8 cellular contexts compared by ENCODE assay signal in genomic region chr10:71713135-71714040, GRCh38. TPM values are rescaled to one million over a fixed set of nuclear protein-coding genes. Genes with fewer than 3 reads are reported as not detected.
DNase-seq lines count a peak whose midpoint lies in the region; ATAC-seq and TF ChIP-seq lines count a peak whose summit lies in the region.

No MANE protein-coding gene starts in this region.

- H3K4me3 Mint-ChIP-seq in activated CD8-positive, alpha-beta T cell treated with anti-CD3 and anti-CD28 coated beads for 36 hours: peak overlapping the region; percentile 70

- intact Hi-C loops in A673 (cut with micrococcal nuclease; ENCODE audit: unreplicated experiment): no loop called here
- intact Hi-C loops in activated CD8-positive, alpha-beta T cell treated with anti-CD3 and anti-CD28 coated beads for 36 hours (cut with micrococcal nuclease): no loop called here

- no peaks in the 10 kb centered on the region for H3K27me3 Mint-ChIP-seq in activated CD8-positive, alpha-beta T cell treated with anti-CD3 and anti-CD28 coated beads for 36 hours

- H3K36me3 ChIP-seq in A673 (ENCODE audit: insufficient read depth, low read length, poor library complexity, severe bottlenecking) (no peaks in the 10 kb centered on the region), urinary bladder (ENCODE audit: insufficient read depth) (no peaks in the 10 kb centered on the region), HAP-1 (replicated peaks) (no peaks in the 10 kb centered on the region)

- H3K9me3 Mint-ChIP-seq in activated CD8-positive, alpha-beta T cell treated with anti-CD3 and anti-CD28 coated beads for 36 hours: no peaks in the 10 kb centered on the region

- peaks cover 8% of the 10 kb centered on the region for H3K4me1 ChIP-seq in A673 (ENCODE audit: insufficient read depth, low read length, poor library complexity, severe bottlenecking)
- H3K4me1 ChIP-seq in urinary bladder (ENCODE audit: insufficient read depth): peaks cover 6% of the 10 kb centered on the region
- no peaks in the 10 kb centered on the region for H3K4me1 ChIP-seq in HAP-1

- WGBS in urinary bladder: 7% methylated on average over 13 of the region's 13 CpGs

- POLR2A ChIA-PET in A673 (lab: Charles Lee; ENCODE audit: low non-redundant PET): interaction anchor here (0.7 kb wide), 1 partner anchor 406 kb away, joined by 3 read pairs; no protein-coding TSS in a partner anchor
- POLR2A ChIA-PET in activated CD8-positive, alpha-beta T cell treated with anti-CD3 and anti-CD28 coated beads for 36 hours (lab: Charles Lee): interaction anchor here (0.9 to 7.5 kb wide), 13 partner anchors 8 to 100 kb away, joined by 3 to 65 read pairs (median 6); partner anchors contain the start of gene VSIR

- in situ Hi-C loops in HAP-1 (cut with MboI; ENCODE audit: low sequenced_read_pairs): no loop called here

- peak overlapping the region; percentile 96 for H3K27ac Mint-ChIP-seq in activated CD8-positive, alpha-beta T cell treated with anti-CD3 and anti-CD28 coated beads for 36 hours

- ATAC-seq in activated CD8-positive, alpha-beta T cell treated with anti-CD3 and anti-CD28 coated beads for 36 hours: peak; percentile 61

- H3K9me3 ChIP-seq in A673 (ENCODE audit: low read depth, low read length, poor library complexity, severe bottlenecking) (no peaks in the 10 kb centered on the region), HAP-1 (no peaks in the 10 kb centered on the region)

- no peaks in the 10 kb centered on the region for H3K36me3 Mint-ChIP-seq in activated CD8-positive, alpha-beta T cell treated with anti-CD3 and anti-CD28 coated beads for 36 hours (ENCODE audit: low read depth)

- no peak for DNase-seq in A673 (ENCODE audit: low spot score)
- DNase-seq in HL-60 (ENCODE audit: low read depth in 1 of 2, low spot score in 1 of 2): peak; percentile 91
- peak; percentile 61 for DNase-seq in activated CD8-positive, alpha-beta T cell treated with anti-CD3 and anti-CD28 coated beads for 36 hours
- peak; percentile 91 for DNase-seq in fibroblast of gingiva (ENCODE audit: low read depth)
- peak; percentile 86 for DNase-seq in myocyte (ENCODE audit: low read depth)
- no peak for DNase-seq in HAP-1 (ENCODE audit: low spot score in 2 of 2)
- DNase-seq in SW 1271 (lab: John Stamatoyannopoulos, UW): no peak

- H3K4me3 ChIP-seq in A673 (ENCODE audit: low read depth, low read length, poor library complexity, severe bottlenecking) (no peak overlapping the region), HL-60 (replicated peaks; ENCODE audit: insufficient read depth, low read length) (no peak overlapping the region), urinary bladder (ENCODE audit: low read depth, low read length) (no peak overlapping the region), HAP-1 (no peak overlapping the region)

- CTCF ChIA-PET in A673 (lab: Charles Lee): no interaction called here
- CTCF ChIA-PET in activated CD8-positive, alpha-beta T cell treated with anti-CD3 and anti-CD28 coated beads for 36 hours (lab: Charles Lee): interaction anchor here (1.0 to 12.4 kb wide), 7 partner anchors 12 to 328 kb away, joined by 3 to 189 read pairs (median 4); partner anchors contain the start of gene VSIR

- no TSS peak for BruUV-seq in A673 (replicated peaks; lab: Mats Ljungman, UMichigan)

- peak overlapping the region; percentile 50 for H3K27ac ChIP-seq in A673 (ENCODE audit: low read depth, low read length, poor library complexity, severe bottlenecking)
- H3K27ac ChIP-seq in HL-60 (replicated peaks): peak overlapping the region; percentile 95
- H3K27ac ChIP-seq in urinary bladder (ENCODE audit: low read depth): peak overlapping the region; percentile 95

- H3K27me3 ChIP-seq in A673 (replicated peaks; ENCODE audit: insufficient read depth, low read depth, low read length, poor library complexity) (no peaks in the 10 kb centered on the region), HL-60 (ENCODE audit: insufficient read depth, poor library complexity, severe bottlenecking) (no peaks in the 10 kb centered on the region), HAP-1 (ENCODE audit: low read depth) (no peaks in the 10 kb centered on the region)

- peaks cover 65% of the 10 kb centered on the region for H3K4me1 Mint-ChIP-seq in activated CD8-positive, alpha-beta T cell treated with anti-CD3 and anti-CD28 coated beads for 36 hours (ENCODE audit: low read depth)

- no peak for TF ChIP-seq CTCF in A673 (conservative IDR thresholded peaks at IDR 0.05; ENCODE audit: low read depth, low read length)
- TF ChIP-seq CTCF in HL-60 (IDR thresholded peaks at IDR 0.05; ENCODE audit: insufficient read depth, low read length): no peak
- TF ChIP-seq CTCF in activated CD8-positive, alpha-beta T cell treated with anti-CD3 and anti-CD28 coated beads for 36 hours (IDR thresholded peaks at IDR 0.05): no peak

RNA-seq across cellular contexts. Expression of gene C10orf105, which starts 6.2 kb away (rescaled TPM):
- total RNA-seq in A673 (2021) (not detected in 2 replicates), myocyte (0.03 TPM in 1 of 2 replicates, not detected in the other), urinary bladder (0.26 TPM)
- total RNA-seq in activated CD8-positive, alpha-beta T cell treated with anti-CD3 and anti-CD28 coated beads for 36 hours: under 1 TPM; 0.16 to 0.27 TPM
- polyA plus RNA-seq in myocyte (2012): 0.08 TPM
- 0.11 TPM for polyA plus RNA-seq in urinary bladder

RNA-seq across cellular contexts. Expression of gene VSIR, which starts 59.9 kb away (rescaled TPM):
- total RNA-seq in A673 (2021) (not detected in 2 replicates), myocyte (30.2 and 41.2 TPM in 2 replicates), urinary bladder (24.9 TPM)
- 10 to 100 TPM; 59.6 to 61.0 TPM for total RNA-seq in activated CD8-positive, alpha-beta T cell treated with anti-CD3 and anti-CD28 coated beads for 36 hours
- 30.3 TPM for polyA plus RNA-seq in myocyte (2012)
- 59.6 TPM for polyA plus RNA-seq in urinary bladder

Comparison
In these comparisons a context has a peak if more than half of its experiments do, and no peak if none do; other contexts are left out.
1. DNase-seq: peak in HL-60 (2 of 2), activated CD8-positive, alpha-beta T cell treated with anti-CD3 and anti-CD28 coated beads for 36 hours (single experiment), fibroblast of gingiva (single experiment) and myocyte (single experiment); none in A673 (single experiment), HAP-1 (0 of 2) and SW 1271 (0 of 2).
2. RNA of gene VSIR, which starts 59.9 kb away (total RNA-seq): 59.6 to 61.0 TPM in activated CD8-positive, alpha-beta T cell treated with anti-CD3 and anti-CD28 coated beads for 36 hours, 30.2 to 41.2 TPM in myocyte and 24.9 TPM in urinary bladder (single experiment); not detected in A673; every median in the first group is over 10 times any median in the second.
3. Peak in every context shown above with its lines, with median percentiles within 50 percentile points of each other: H3K27ac ChIP-seq.